8 cellular contexts compared by ENCODE assay signal in genomic region chr19:10289836-10290438, GRCh38. TPM values are rescaled to one million over a fixed set of nuclear protein-coding genes. Genes with fewer than 3 reads are reported as not detected.
DNase-seq lines count a peak whose midpoint lies in the region; ATAC-seq and TF ChIP-seq lines count a peak whose summit lies in the region.

A gene with protein sequence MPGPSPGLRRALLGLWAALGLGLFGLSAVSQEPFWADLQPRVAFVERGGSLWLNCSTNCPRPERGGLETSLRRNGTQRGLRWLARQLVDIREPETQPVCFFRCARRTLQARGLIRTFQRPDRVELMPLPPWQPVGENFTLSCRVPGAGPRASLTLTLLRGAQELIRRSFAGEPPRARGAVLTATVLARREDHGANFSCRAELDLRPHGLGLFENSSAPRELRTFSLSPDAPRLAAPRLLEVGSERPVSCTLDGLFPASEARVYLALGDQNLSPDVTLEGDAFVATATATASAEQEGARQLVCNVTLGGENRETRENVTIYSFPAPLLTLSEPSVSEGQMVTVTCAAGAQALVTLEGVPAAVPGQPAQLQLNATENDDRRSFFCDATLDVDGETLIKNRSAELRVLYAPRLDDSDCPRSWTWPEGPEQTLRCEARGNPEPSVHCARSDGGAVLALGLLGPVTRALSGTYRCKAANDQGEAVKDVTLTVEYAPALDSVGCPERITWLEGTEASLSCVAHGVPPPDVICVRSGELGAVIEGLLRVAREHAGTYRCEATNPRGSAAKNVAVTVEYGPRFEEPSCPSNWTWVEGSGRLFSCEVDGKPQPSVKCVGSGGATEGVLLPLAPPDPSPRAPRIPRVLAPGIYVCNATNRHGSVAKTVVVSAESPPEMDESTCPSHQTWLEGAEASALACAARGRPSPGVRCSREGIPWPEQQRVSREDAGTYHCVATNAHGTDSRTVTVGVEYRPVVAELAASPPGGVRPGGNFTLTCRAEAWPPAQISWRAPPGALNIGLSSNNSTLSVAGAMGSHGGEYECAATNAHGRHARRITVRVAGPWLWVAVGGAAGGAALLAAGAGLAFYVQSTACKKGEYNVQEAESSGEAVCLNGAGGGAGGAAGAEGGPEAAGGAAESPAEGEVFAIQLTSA (plus strand): TSS chr19:10289952. CDS start chr19:10290044, 92 bp downstream.

- H3K9me3 ChIP-seq in CD4-positive, alpha-beta memory T cell (ENCODE audit: control insufficient read depth in 1 of 2, low read length in 2 of 2) = no peaks in the 10 kb centered on the region

- DNase-seq in CD4-positive, alpha-beta memory T cell = peak in 2 of 5 donors; percentile 27 to 28
- peak; percentile 67 for DNase-seq in activated CD8-positive, alpha-beta T cell treated with anti-CD3 and anti-CD28 coated beads for 36 hours
- DNase-seq in fibroblast of villous mesenchyme (ENCODE audit: low read depth) (peak; percentile 34), NCI-H1436 treated with DMSO at 0.1 percent for 48 hours (lab: John Stamatoyannopoulos, UW) (no peak)

- H3K4me3 ChIP-seq in CD4-positive, alpha-beta memory T cell (ENCODE audit: low read length in 2 of 2) = peak within 1 kb of the TSS; percentile 42 to 64
- H3K4me3 ChIP-seq in fibroblast of villous mesenchyme (ENCODE audit: low read depth, low read length) = peak within 1 kb of the TSS; percentile 67
- H3K4me3 ChIP-seq in skin epidermis = peak within 1 kb of the TSS; percentile 0 to 46 (median 23)

- TF ChIP-seq EP300 in Ishikawa (IDR thresholded peaks at IDR 0.05; ENCODE audit: borderline replicate concordance) = no peak

- peaks cover 87% of the 10 kb centered on the region for H3K4me1 ChIP-seq in CD4-positive, alpha-beta memory T cell (ENCODE audit: insufficient read depth, low read length)

- H3K27me3 Mint-ChIP-seq in CD4-positive, alpha-beta memory T cell = peaks cover 39 to 42% of the 10 kb centered on the region in 2 donors
- peaks cover 64% of the 10 kb centered on the region for H3K27me3 Mint-ChIP-seq in activated CD8-positive, alpha-beta T cell treated with anti-CD3 and anti-CD28 coated beads for 36 hours

- TF ChIP-seq RAD21 in Ishikawa (IDR thresholded peaks at IDR 0.05; ENCODE audit: low read depth) = no peak

- H3K4me3 Mint-ChIP-seq in CD4-positive, alpha-beta memory T cell = peak within 1 kb of the TSS; percentile 76 to 89 (median 83)
- H3K4me3 Mint-ChIP-seq in activated CD8-positive, alpha-beta T cell treated with anti-CD3 and anti-CD28 coated beads for 36 hours = peak within 1 kb of the TSS; percentile 73

- peak within 1 kb of the TSS; percentile 13 to 89 (median 65) for H3K27ac Mint-ChIP-seq in CD4-positive, alpha-beta memory T cell
- H3K27ac Mint-ChIP-seq in activated CD8-positive, alpha-beta T cell treated with anti-CD3 and anti-CD28 coated beads for 36 hours = peak within 1 kb of the TSS; percentile 75

- H3K4me1 Mint-ChIP-seq in CD4-positive, alpha-beta memory T cell = peaks cover 40 to 83% (median 63%) of the 10 kb centered on the region in 4 donors
- H3K4me1 Mint-ChIP-seq in activated CD8-positive, alpha-beta T cell treated with anti-CD3 and anti-CD28 coated beads for 36 hours (ENCODE audit: low read depth) = peaks cover 78% of the 10 kb centered on the region

- no peak for TF ChIP-seq CTCF in activated CD8-positive, alpha-beta T cell treated with anti-CD3 and anti-CD28 coated beads for 36 hours (IDR thresholded peaks at IDR 0.05)
- no peak for TF ChIP-seq CTCF in fibroblast of villous mesenchyme (IDR thresholded peaks at IDR 0.05; ENCODE audit: insufficient read depth, low read depth, low read length)

- peak; percentile 7 for ATAC-seq in activated CD8-positive, alpha-beta T cell treated with anti-CD3 and anti-CD28 coated beads for 36 hours
- ATAC-seq in HG03460 (IDR thresholded peaks at IDR 0.05; ENCODE audit: unreplicated experiment) = no peak
- no peak for ATAC-seq in HG02610 (IDR thresholded peaks at IDR 0.05; ENCODE audit: unreplicated experiment)

- H3K36me3 ChIP-seq in CD4-positive, alpha-beta memory T cell (ENCODE audit: insufficient read depth, low read length) = peaks cover 12% of the 10 kb centered on the region

- intact Hi-C loops in CD4-positive, alpha-beta memory T cell (cut with micrococcal nuclease) = loop anchor here (2.0 kb wide), 2 partner anchors 19 to 43 kb away; partner anchors contain the start of genes ICAM1 and RAVER1
- intact Hi-C loops in activated CD8-positive, alpha-beta T cell treated with anti-CD3 and anti-CD28 coated beads for 36 hours (cut with micrococcal nuclease) = no loop called here

- H3K27me3 ChIP-seq in CD4-positive, alpha-beta memory T cell (ENCODE audit: insufficient read depth, low read length) = peaks cover 71% of the 10 kb centered on the region

- H3K9me3 Mint-ChIP-seq in CD4-positive, alpha-beta memory T cell = peaks cover 0 to 8% (median 0%) of the 10 kb centered on the region in 8 donors
- H3K9me3 Mint-ChIP-seq in activated CD8-positive, alpha-beta T cell treated with anti-CD3 and anti-CD28 coated beads for 36 hours = no peaks in the 10 kb centered on the region

- CTCF ChIA-PET in CD4-positive, alpha-beta memory T cell (lab: Charles Lee; ENCODE audit: partially characterized antibody) = interaction anchor here (1.6 to 3.2 kb wide), 5 partner anchors 19 to 101 kb away, joined by 4 to 20 read pairs (median 6); partner anchors contain the start of gene ICAM1
- CTCF ChIA-PET in activated CD8-positive, alpha-beta T cell treated with anti-CD3 and anti-CD28 coated beads for 36 hours (lab: Charles Lee) = interaction anchor here (0.6 to 3.5 kb wide), 12 partner anchors 16 to 410 kb away, joined by 3 to 32 read pairs (median 4); partner anchors contain the start of genes ICAM1 and S1PR2

- H3K27ac ChIP-seq in CD4-positive, alpha-beta memory T cell (ENCODE audit: low read depth, low read length) = no peak within 1 kb of the TSS
- H3K27ac ChIP-seq in skin epidermis = no peak within 1 kb of the TSS

- H3K36me3 Mint-ChIP-seq in CD4-positive, alpha-beta memory T cell = peaks cover 11 to 14% of the 10 kb centered on the region in 2 donors
- peaks cover 16% of the 10 kb centered on the region for H3K36me3 Mint-ChIP-seq in activated CD8-positive, alpha-beta T cell treated with anti-CD3 and anti-CD28 coated beads for 36 hours (ENCODE audit: low read depth)

- POLR2A ChIA-PET in CD4-positive, alpha-beta memory T cell (lab: Charles Lee; ENCODE audit: partially characterized antibody) = interaction anchor here (1.0 to 9.3 kb wide), 11 partner anchors 9 to 123 kb away, joined by 3 to 111 read pairs (median 5); partner anchors contain the start of genes ICAM1 and TYK2
- POLR2A ChIA-PET in activated CD8-positive, alpha-beta T cell treated with anti-CD3 and anti-CD28 coated beads for 36 hours (lab: Charles Lee) = interaction anchor here (0.8 to 9.2 kb wide), 11 partner anchors 10 to 98 kb away, joined by 3 to 107 read pairs (median 8); partner anchors contain the start of genes FDX2, ICAM1, RAVER1 and TYK2

TF ChIP-seq in Ishikawa, 13 proteins besides CTCF, POLR2A, EP300 and RAD21:
- peak; percentile 57 for TF ChIP-seq EGR1 (IDR thresholded peaks at IDR 0.05)
- TF ChIP-seq ZBTB7A (IDR thresholded peaks at IDR 0.05; ENCODE audit: low read depth) = no peak
- no peak for TF ChIP-seq TAF1 (IDR thresholded peaks at IDR 0.05; ENCODE audit: low read depth)
- TF ChIP-seq, protein P1, sequence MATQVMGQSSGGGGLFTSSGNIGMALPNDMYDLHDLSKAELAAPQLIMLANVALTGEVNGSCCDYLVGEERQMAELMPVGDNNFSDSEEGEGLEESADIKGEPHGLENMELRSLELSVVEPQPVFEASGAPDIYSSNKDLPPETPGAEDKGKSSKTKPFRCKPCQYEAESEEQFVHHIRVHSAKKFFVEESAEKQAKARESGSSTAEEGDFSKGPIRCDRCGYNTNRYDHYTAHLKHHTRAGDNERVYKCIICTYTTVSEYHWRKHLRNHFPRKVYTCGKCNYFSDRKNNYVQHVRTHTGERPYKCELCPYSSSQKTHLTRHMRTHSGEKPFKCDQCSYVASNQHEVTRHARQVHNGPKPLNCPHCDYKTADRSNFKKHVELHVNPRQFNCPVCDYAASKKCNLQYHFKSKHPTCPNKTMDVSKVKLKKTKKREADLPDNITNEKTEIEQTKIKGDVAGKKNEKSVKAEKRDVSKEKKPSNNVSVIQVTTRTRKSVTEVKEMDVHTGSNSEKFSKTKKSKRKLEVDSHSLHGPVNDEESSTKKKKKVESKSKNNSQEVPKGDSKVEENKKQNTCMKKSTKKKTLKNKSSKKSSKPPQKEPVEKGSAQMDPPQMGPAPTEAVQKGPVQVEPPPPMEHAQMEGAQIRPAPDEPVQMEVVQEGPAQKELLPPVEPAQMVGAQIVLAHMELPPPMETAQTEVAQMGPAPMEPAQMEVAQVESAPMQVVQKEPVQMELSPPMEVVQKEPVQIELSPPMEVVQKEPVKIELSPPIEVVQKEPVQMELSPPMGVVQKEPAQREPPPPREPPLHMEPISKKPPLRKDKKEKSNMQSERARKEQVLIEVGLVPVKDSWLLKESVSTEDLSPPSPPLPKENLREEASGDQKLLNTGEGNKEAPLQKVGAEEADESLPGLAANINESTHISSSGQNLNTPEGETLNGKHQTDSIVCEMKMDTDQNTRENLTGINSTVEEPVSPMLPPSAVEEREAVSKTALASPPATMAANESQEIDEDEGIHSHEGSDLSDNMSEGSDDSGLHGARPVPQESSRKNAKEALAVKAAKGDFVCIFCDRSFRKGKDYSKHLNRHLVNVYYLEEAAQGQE (IDR thresholded peaks at IDR 0.05; ENCODE audit: low read depth) = no peak
- no peak; the same call in 1 of the 2 replicates for TF ChIP-seq MAX (IDR thresholded peaks at IDR 0.05)
- no peak for TF ChIP-seq NFIC (IDR thresholded peaks at IDR 0.05)
- TF ChIP-seq FOXM1 (IDR thresholded peaks at IDR 0.05; ENCODE audit: borderline replicate concordance, low read depth) = no peak
- TF ChIP-seq CREB1 (IDR thresholded peaks at IDR 0.05; ENCODE audit: low read depth) = no peak
- TF ChIP-seq TEAD4 (IDR thresholded peaks at IDR 0.05) = no peak

RNA-seq across cellular contexts. Expression of the gene that starts here (rescaled TPM):
- under 1 TPM in 1 of 2 experiments, not detected in 1; 0.36 TPM for total RNA-seq in CD4-positive, alpha-beta memory T cell
- under 1 TPM in 1 of 2 donors, not detected in 1; 0.20 TPM for polyA plus RNA-seq in CD4-positive, alpha-beta memory T cell
- 1 to 10 TPM; 5.0 to 5.3 TPM for total RNA-seq in activated CD8-positive, alpha-beta T cell treated with anti-CD3 and anti-CD28 coated beads for 36 hours
- total RNA-seq in fibroblast of villous mesenchyme = 5.5 and 11.7 TPM in 2 replicates
